ENCODE assay signal across 13 cellular contexts in the genomic region with DNA sequence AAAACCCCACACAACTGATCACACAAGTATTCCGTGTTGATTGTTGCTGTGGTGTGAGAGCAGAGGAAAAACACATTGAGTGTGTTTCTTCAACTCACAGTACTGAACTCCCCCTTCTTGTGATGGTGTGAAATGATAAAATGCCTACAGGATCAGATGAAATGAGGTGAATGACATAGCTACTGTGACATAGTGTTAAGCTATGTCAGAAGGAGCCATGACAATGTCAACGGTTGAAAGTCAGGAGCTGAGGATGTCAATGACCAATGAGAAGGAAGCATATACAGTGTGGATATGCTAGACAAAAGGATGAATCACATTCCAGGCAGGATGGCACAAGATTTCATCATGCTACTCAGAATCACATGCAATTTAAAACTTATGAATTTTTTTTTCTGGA. TPM values are rescaled to one million over a fixed set of nuclear protein-coding genes. Genes with fewer than 3 reads are reported as not detected.
DNase-seq lines count a peak whose midpoint lies in the region; ATAC-seq and TF ChIP-seq lines count a peak whose summit lies in the region.
"Had no signal": no experiment of that assay in that cellular context is flagged by ENCODE, and none has a peak within 500 bp of the region (broad histone marks: within the 10 kb centered on the region; RNA-seq: fewer than 3 reads in every experiment).

No MANE protein-coding gene starts in this region.

- no peak for ATAC-seq in HG02610 (IDR thresholded peaks at IDR 0.05; ENCODE audit: unreplicated experiment)

- in situ Hi-C loops in KBM-7 (cut with MboI; ENCODE audit: low pct_unique_long_range_greater_than_20kb, low sequenced_read_pairs): no loop called here

- peak; percentile 17 for DNase-seq in DMS53 treated with DMSO at 0.1 percent for 48 hours (lab: John Stamatoyannopoulos, UW; ENCODE audit: unreplicated experiment)
- DNase-seq in NCI-H460 (ENCODE audit: extremely low read depth, low read depth): peak; percentile 55
- DNase-seq in choroid plexus epithelial cell (ENCODE audit: low read depth): peak; percentile 74
- DNase-seq in lung microvascular endothelial cell (ENCODE audit: low read depth in 2 of 2): peak; percentile 4 to 52
- no peak for DNase-seq in KBM-7
- no peak for DNase-seq in activated CD4-positive, alpha-beta T cell treated with anti-CD3 and anti-CD28 coated beads, Interleukin-2, amount 50 U/mL, for 48 hours
- DNase-seq in NCI-H82 treated with DMSO at 0.1 percent for 48 hours (lab: John Stamatoyannopoulos, UW; ENCODE audit: unreplicated experiment): no peak
- DNase-seq: activated T-cell treated with anti-CD3 and anti-CD28 coated beads, Interleukin-2, amount 50 U/mL, for 1 hour; anterior cingulate cortex; NCI-H2107 had no signal

- no peak overlapping the region for H3K4me3 ChIP-seq in choroid plexus epithelial cell (ENCODE audit: low read depth, low read length)
- H3K4me3 ChIP-seq: smooth muscle cell, thoracic aorta had no signal

- TF ChIP-seq CTCF in choroid plexus epithelial cell (conservative IDR thresholded peaks at IDR 0.05; ENCODE audit: low read depth, low read length): no peak

RNA-seq across cellular contexts. Expression of a gene that starts 38.8 kb away (rescaled TPM):
- total RNA-seq in NCI-H460 (2014; rRNA removed; shearing (Covaris generic)): 10.1 and 11.5 TPM in 2 replicates
- 10.4 and 14.6 TPM in 2 replicates for polyA plus RNA-seq in NCI-H460 (2014; cell fraction: nucleus; rRNA removed)
- 6.8 and 8.7 TPM in 2 replicates for total RNA-seq in lung microvascular endothelial cell

RNA-seq across cellular contexts. Expression of a gene that starts 39.6 kb away (rescaled TPM):
- total RNA-seq in NCI-H460 (2014; rRNA removed; shearing (Covaris generic)): 17.5 and 20.3 TPM in 2 replicates
- 9.7 and 10.0 TPM in 2 replicates for polyA plus RNA-seq in NCI-H460 (2014; cell fraction: nucleus; rRNA removed)
- 10.9 and 13.1 TPM in 2 replicates for total RNA-seq in lung microvascular endothelial cell

Comparison
In these comparisons a context has a peak if more than half of its experiments do, and no peak if none do; other contexts are left out.
1. DNase-seq: peak in DMS53 treated with DMSO at 0.1 percent for 48 hours (single experiment), NCI-H460 (single experiment), choroid plexus epithelial cell (single experiment) and lung microvascular endothelial cell (2 of 2); none in KBM-7 (single experiment), activated CD4-positive, alpha-beta T cell treated with anti-CD3 and anti-CD28 coated beads, Interleukin-2, amount 50 U/mL, for 48 hours (0 of 2) and NCI-H82 treated with DMSO at 0.1 percent for 48 hours (single experiment).